Comparison of ENCODE assay signal across 8 cellular contexts in the genomic region with DNA sequence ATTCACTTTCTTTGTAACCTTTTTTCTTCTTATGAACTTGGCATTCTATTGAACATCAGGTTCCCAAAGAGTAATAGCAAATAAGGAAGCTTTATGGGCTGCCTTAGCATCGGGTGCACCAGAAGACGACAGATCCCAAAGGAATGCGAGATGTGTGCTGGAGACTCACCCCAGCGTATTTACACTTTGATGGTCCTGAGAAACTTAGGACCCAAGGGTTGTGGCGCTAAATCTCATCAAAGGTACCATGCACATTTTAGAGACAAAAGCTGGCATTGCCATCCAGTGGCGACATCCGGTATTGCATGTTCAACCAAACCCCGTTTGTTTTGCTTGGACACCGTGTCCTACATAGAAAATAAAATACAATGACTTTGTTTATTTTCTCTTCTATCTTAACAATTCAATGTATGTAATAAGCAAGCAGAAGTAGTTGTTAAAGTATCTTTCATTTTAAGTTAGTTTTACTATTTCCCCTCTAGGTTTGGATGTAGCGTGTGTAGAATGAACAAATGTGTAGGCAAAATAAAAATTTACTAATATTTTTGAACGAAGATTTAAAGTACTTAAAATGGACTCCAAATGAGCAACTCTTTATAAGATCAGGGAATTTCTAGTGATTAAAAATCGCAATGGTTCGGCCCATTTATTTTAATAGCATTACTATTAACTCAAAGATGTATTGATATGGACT.
DNase-seq lines count a peak whose midpoint lies in the region; ATAC-seq and TF ChIP-seq lines count a peak whose summit lies in the region.

No MANE protein-coding gene starts in this region.

- H3K36me3 Mint-ChIP-seq in activated naive CD4-positive, alpha-beta T cell treated with anti-CD3 and anti-CD28 coated beads for 36 hours (ENCODE audit: low read depth): no peaks in the 10 kb centered on the region

- H3K4me3 ChIP-seq in BE2C (ENCODE audit: low read depth, low read length) (0 out of 2 replicates have a peak overlapping the region, but pooled peaks have one; percentile 16), SJCRH30 (no peak overlapping the region), transverse colon (no peak overlapping the region)

- CTCF ChIA-PET in activated naive CD4-positive, alpha-beta T cell treated with anti-CD3 and anti-CD28 coated beads for 36 hours (lab: Charles Lee): interaction anchor here (0.6 to 1.4 kb wide), 19 partner anchors 13 to 1342 kb away, joined by 3 to 5 read pairs (median 3); no protein-coding TSS in a partner anchor

- H3K9me3 Mint-ChIP-seq in activated naive CD4-positive, alpha-beta T cell treated with anti-CD3 and anti-CD28 coated beads for 36 hours: no peaks in the 10 kb centered on the region

- peak; percentile 86 for TF ChIP-seq CTCF in BE2C (IDR thresholded peaks at IDR 0.05; ENCODE audit: low read depth, low read length)
- TF ChIP-seq CTCF in transverse colon (IDR thresholded peaks at IDR 0.05): peak; percentile 80 to 92 (median 88)

- H3K27ac ChIP-seq in SJCRH30: no peak overlapping the region
- no peak overlapping the region for H3K27ac ChIP-seq in transverse colon

- no peak overlapping the region for H3K4me3 Mint-ChIP-seq in activated naive CD4-positive, alpha-beta T cell treated with anti-CD3 and anti-CD28 coated beads for 36 hours

- DNase-seq in BE2C: peak; percentile 73
- peak; percentile 29 to 72 for DNase-seq in SJCRH30
- peak; percentile 86 for DNase-seq in activated naive CD4-positive, alpha-beta T cell treated with anti-CD3 and anti-CD28 coated beads for 36 hours
- DNase-seq in glomerular visceral epithelial cell (ENCODE audit: extremely low spot score): peak; percentile 25
- DNase-seq in pons (ENCODE audit: low spot score): peak; percentile 66
- DNase-seq in transverse colon: peak; percentile 53

- TF ChIP-seq POLR2A in transverse colon (IDR thresholded peaks at IDR 0.05): no peak

- in situ Hi-C loops in transverse colon (cut with MboI; ENCODE audit: low pct_ligation_motif_present in 1 of 4, low pct_unique_long_range_greater_than_20kb in 1 of 4, low sequenced_read_pairs in 3 of 4): loop anchor here in 2 of 4 donors (25.0 kb wide), 1 partner anchor 1347 kb away; no protein-coding TSS in a partner anchor

- H3K27ac Mint-ChIP-seq in activated naive CD4-positive, alpha-beta T cell treated with anti-CD3 and anti-CD28 coated beads for 36 hours: no peak overlapping the region

- H3K27me3 ChIP-seq in BE2C: no peaks in the 10 kb centered on the region
- no peaks in the 10 kb centered on the region for H3K27me3 ChIP-seq in SJCRH30
- H3K27me3 ChIP-seq in transverse colon: peaks cover 5% of the 10 kb centered on the region

- peaks cover 3% of the 10 kb centered on the region for H3K4me1 Mint-ChIP-seq in activated naive CD4-positive, alpha-beta T cell treated with anti-CD3 and anti-CD28 coated beads for 36 hours (ENCODE audit: low read depth)

- peaks cover 2% of the 10 kb centered on the region for H3K27me3 Mint-ChIP-seq in activated naive CD4-positive, alpha-beta T cell treated with anti-CD3 and anti-CD28 coated beads for 36 hours (ENCODE audit: low read depth)

- H3K36me3 ChIP-seq in BE2C (no peaks in the 10 kb centered on the region), SJCRH30 (no peaks in the 10 kb centered on the region), transverse colon (no peaks in the 10 kb centered on the region)

- no peaks in the 10 kb centered on the region for H3K9me3 ChIP-seq in BE2C
- H3K9me3 ChIP-seq in SJCRH30 (replicated peaks): no peaks in the 10 kb centered on the region
- no peaks in the 10 kb centered on the region for H3K9me3 ChIP-seq in transverse colon

- peak; percentile 82 for ATAC-seq in GM18909 (IDR thresholded peaks at IDR 0.05; ENCODE audit: poor library complexity, unreplicated experiment)
- ATAC-seq in HG03439 (IDR thresholded peaks at IDR 0.05; ENCODE audit: unreplicated experiment): peak; percentile 69

- intact Hi-C loops in activated naive CD4-positive, alpha-beta T cell treated with anti-CD3 and anti-CD28 coated beads for 36 hours (cut with micrococcal nuclease): loop anchor here (1.0 to 2.0 kb wide), 6 partner anchors 94 to 1684 kb away; no protein-coding TSS in a partner anchor
- intact Hi-C loops in transverse colon (cut with DNase I; ENCODE audit: low total_unique reads): loop anchor here (5.0 kb wide), 1 partner anchor 1337 kb away; no protein-coding TSS in a partner anchor

- no peak for TF ChIP-seq EP300 in transverse colon (IDR thresholded peaks at IDR 0.05; ENCODE audit: low read depth)

- 25 to 37% methylated on average over 8 to 13 of the region's 13 CpGs for WGBS in transverse colon (ENCODE audit: low coverage in 1 of 2), 2 donors

- H3K4me1 ChIP-seq in BE2C (peaks cover 7% of the 10 kb centered on the region; the same call in 1 of the 2 replicates), SJCRH30 (no peaks in the 10 kb centered on the region), transverse colon (no peaks in the 10 kb centered on the region)

Comparison
In these comparisons a context has a peak if more than half of its experiments do, and no peak if none do; other contexts are left out.
1. DNase-seq: peak in every context shown above with its lines; median percentile 86 in activated naive CD4-positive, alpha-beta T cell treated with anti-CD3 and anti-CD28 coated beads for 36 hours; 73 in BE2C; 66 in pons; 53 in transverse colon; 50 in SJCRH30; 25 in glomerular visceral epithelial cell.